Comparison of ENCODE assay signal across 9 cellular contexts in genomic region chr18:48992791-48993555, GRCh38. TPM values are rescaled to one million over a fixed set of nuclear protein-coding genes. Genes with fewer than 3 reads are reported as not detected.
DNase-seq lines count a peak whose midpoint lies in the region; ATAC-seq and FAIRE-seq lines count a peak whose summit lies in the region.
"Had no signal": no experiment of that assay in that cellular context is flagged by ENCODE, and none has a peak within 500 bp of the region (broad histone marks: within the 10 kb centered on the region; RNA-seq: fewer than 3 reads in every experiment).

No MANE protein-coding gene starts in this region.

- H3K36me3 ChIP-seq in small intestine (ENCODE audit: control insufficient read depth in 2 of 2, insufficient read depth in 2 of 2, low read length in 2 of 2) (no peaks in the 10 kb centered on the region), MG63 (no peaks in the 10 kb centered on the region)

- peak overlapping the region; percentile 65 to 81 for H3K27ac Mint-ChIP-seq in effector memory CD8-positive, alpha-beta T cell

- peaks cover 4% of the 10 kb centered on the region for H3K36me3 Mint-ChIP-seq in effector memory CD8-positive, alpha-beta T cell (ENCODE audit: insufficient read depth)

- H3K27ac ChIP-seq in small intestine (ENCODE audit: low read depth in 1 of 2, low read length in 1 of 2), result peak overlapping the region in 1 of 2 donors; percentile 63

- no peak for FAIRE-seq in small intestine (lab: Jason Lieb, UNC)

- no peak overlapping the region for H3K4me3 Mint-ChIP-seq in effector memory CD8-positive, alpha-beta T cell

- peaks cover 11 to 18% of the 10 kb centered on the region in 2 donors for H3K4me1 Mint-ChIP-seq in effector memory CD8-positive, alpha-beta T cell (ENCODE audit: low read depth in 2 of 2)

- peak; percentile 39 for DNase-seq in GM19240 (ENCODE audit: insufficient read length, low spot score)
- DNase-seq in KG1 (lab: John Stamatoyannopoulos, UW), result peak; percentile 51
- no peak for DNase-seq in effector memory CD8-positive, alpha-beta T cell
- peak; percentile 78 for DNase-seq in small intestine
- DNase-seq in DMS53 treated with DMSO at 0.1 percent for 48 hours (lab: John Stamatoyannopoulos, UW; ENCODE audit: unreplicated experiment), result no peak
- DNase-seq in MG63, result no peak
- no peak for DNase-seq in ureter (ENCODE audit: low spot score)
- DNase-seq: effector memory CD4-positive, alpha-beta T cell had no signal

- H3K27me3 ChIP-seq in small intestine (ENCODE audit: control insufficient read depth in 2 of 2, insufficient read depth in 2 of 2, low read length in 2 of 2), result no peaks in the 10 kb centered on the region
- no peaks in the 10 kb centered on the region for H3K27me3 ChIP-seq in MG63

- H3K4me1 ChIP-seq in small intestine (ENCODE audit: control insufficient read depth in 2 of 2, insufficient read depth in 1 of 2, low read depth in 1 of 2, low read length in 1 of 2), result peaks cover 0 to 8% of the 10 kb centered on the region in 2 donors

- no peaks in the 10 kb centered on the region for H3K9me3 ChIP-seq in small intestine (ENCODE audit: control insufficient read depth, low read depth)
- H3K9me3 ChIP-seq in MG63, result no peaks in the 10 kb centered on the region

- no peak overlapping the region for H3K4me3 ChIP-seq in small intestine (ENCODE audit: low read depth in 1 of 2, low read length in 2 of 2)
- no peak overlapping the region for H3K4me3 ChIP-seq in MG63

- peaks cover 0 to 15% of the 10 kb centered on the region in 2 donors for H3K27me3 Mint-ChIP-seq in effector memory CD8-positive, alpha-beta T cell

- 67 to 74% (median 71%) methylated on average over 12 of the region's 12 CpGs for WGBS in small intestine, 3 donors

- ATAC-seq in effector memory CD8-positive, alpha-beta T cell (replicated peaks), result peak; percentile 35
- ATAC-seq in HG02763 (IDR thresholded peaks at IDR 0.05; ENCODE audit: unreplicated experiment), result no peak

- H3K9me3 Mint-ChIP-seq in effector memory CD8-positive, alpha-beta T cell, result no peaks in the 10 kb centered on the region

RNA-seq across cellular contexts. Expression of gene SMAD7, which starts 42.2 kb away (rescaled TPM):
- polyA plus RNA-seq in small intestine, result 10 to 100 TPM; 17.2 to 24.0 (median 18.3) TPM
- 13.4 and 29.3 TPM in 2 replicates for total RNA-seq in MG63 (2014; rRNA removed; shearing (Covaris generic); ENCODE audit: low replicate concordance)
- 23.2 TPM for total RNA-seq in ureter

Comparison
In these comparisons a context has a peak if more than half of its experiments do, and no peak if none do; other contexts are left out.
1. DNase-seq: peak in GM19240 (single experiment), KG1 (single experiment) and small intestine (single experiment); none in effector memory CD8-positive, alpha-beta T cell (0 of 3), DMS53 treated with DMSO at 0.1 percent for 48 hours (single experiment), MG63 (single experiment) and ureter (single experiment).